ENCODE assay signal across 22 cellular contexts in genomic region chr11:130416537-130416896, GRCh38. TPM values are rescaled to one million over a fixed set of nuclear protein-coding genes. Genes with fewer than 3 reads are reported as not detected.
A peak's percentile ranks its signal among the peaks of the same experiment; 100 is the strongest.
DNase-seq lines count a peak whose midpoint lies in the region; ATAC-seq, FAIRE-seq and TF ChIP-seq lines count a peak whose summit lies in the region.
"Had no signal": no experiment of that assay in that cellular context is flagged by ENCODE, and none has a peak within 500 bp of the region (broad histone marks: within the 10 kb centered on the region; RNA-seq: fewer than 3 reads in every experiment).

No MANE protein-coding gene starts in this region.

- DNase-seq in GM13976 (ENCODE audit: low spot score) (peak; percentile 18), H9 (no peak), H1 (ENCODE audit: low read depth in 1 of 2, low spot score in 2 of 2) (no peak), retina (peak; percentile 49)
- DNase-seq: ACHN; BE2C; C1 segment of cervical spinal cord; CD4-positive, CD25-positive, alpha-beta regulatory T cell; CD8-positive, alpha-beta memory T cell; COR-L47; GOT3; KBM-7 had no signal

- H3K14ac ChIP-seq in H9 (ENCODE audit: insufficient read depth, low read length) (no peak overlapping the region), H1 (ENCODE audit: insufficient read length) (no peak overlapping the region)

- H3K4me1 ChIP-seq in H9 (ENCODE audit: insufficient read depth, low read length) (no peaks in the 10 kb centered on the region), H1 (replicated peaks in 1 of 4; ENCODE audit: control insufficient read depth in 3 of 4, insufficient read depth in 4 of 4, low read length in 3 of 4) (no peaks in the 10 kb centered on the region; a peak in 1 of 7 replicates)
- H3K4me1 ChIP-seq: BE2C, HAP-1 had no signal

- TF ChIP-seq EP300 in H1 (IDR thresholded peaks at IDR 0.05; ENCODE audit: borderline replicate concordance in 1 of 2, low read depth in 2 of 2, low read length in 2 of 2): no peak

- no peak for TF ChIP-seq RAD21 in H1 (IDR thresholded peaks at IDR 0.05 in 1 of 2, conservative IDR thresholded peaks at IDR 0.05 in 1 of 2; ENCODE audit: low read depth in 2 of 2, low read length in 2 of 2)

- H2BK5ac ChIP-seq in H9 (ENCODE audit: insufficient read length, low read length) (no peak overlapping the region), H1 (ENCODE audit: low read depth, low read length) (peak overlapping the region; percentile 82; the same call in 1 of the 2 replicates)

- H2BK120ac ChIP-seq in H9 (ENCODE audit: low read depth, low read length, poor library complexity, severe bottlenecking) (no peak overlapping the region), H1 (replicated peaks; ENCODE audit: low read depth, low read length) (no peak overlapping the region)

- H3K9ac ChIP-seq in H9 (ENCODE audit: extremely low read depth, insufficient read length, low read length): no peak overlapping the region
- H3K9ac ChIP-seq in H1 (replicated peaks in 1 of 4; ENCODE audit: extremely low read depth in 1 of 4, low read depth in 3 of 4, low read length in 3 of 4): no peak overlapping the region

- POLR2A ChIA-PET in H1 (lab: Charles Lee; ENCODE audit: partially characterized antibody): interaction anchor here (0.9 to 4.5 kb wide), 7 partner anchors 9 to 414 kb away, joined by 3 to 26 read pairs (median 4); partner anchors contain the start of gene PRDM10

- H3K9me3 Mint-ChIP-seq in H9: no peaks in the 10 kb centered on the region; a peak in 2 of 5 replicates
- H3K9me3 Mint-ChIP-seq: CD4-positive, CD25-positive, alpha-beta regulatory T cell; CD8-positive, alpha-beta memory T cell; IgD-negative memory B cell had no signal

- no peak overlapping the region for H3K27ac ChIP-seq in H9 (ENCODE audit: insufficient read length, low read depth, low read length)
- H3K27ac ChIP-seq in H1 (ENCODE audit: low read depth, low read length): no peak overlapping the region
- H3K27ac ChIP-seq: HL-60 had no signal

- no CpG with 5 or more reads among the region's 12 CpGs for WGBS in H9 (ENCODE audit: extremely low coverage, insufficient read length, low lambda C conversion rate)
- 88% methylated on average over 12 of the region's 12 CpGs; no CpG with 5 or more reads in 1 of the 2 experiments for whole genome bisulfite sequencing in H1 (ENCODE audit: extremely low coverage in 1 of 2, insufficient coverage in 1 of 2, insufficient read length in 1 of 2, insufficient replicate concordance in 2 of 2, low coverage in 1 of 2, low lambda C conversion rate in 2 of 2, missing lambda C conversion rate in 1 of 2), 2 experiments

- H3K27me3 ChIP-seq in H9 (ENCODE audit: insufficient read depth, low read length) (no peaks in the 10 kb centered on the region), H1 (replicated peaks in 1 of 4; ENCODE audit: control insufficient read depth in 3 of 4, extremely low read depth in 1 of 4, insufficient read depth in 3 of 4, low read length in 3 of 4) (no peaks in the 10 kb centered on the region)

- H3K23me2 ChIP-seq in H9 (ENCODE audit: insufficient read length, low read depth, low read length, poor library complexity, severe bottlenecking): no peaks in the 10 kb centered on the region
- no peaks in the 10 kb centered on the region for H3K23me2 ChIP-seq in H1 (ENCODE audit: low read depth, low read length)

- H2BK20ac ChIP-seq in H9 (ENCODE audit: low read depth, low read length, poor library complexity, severe bottlenecking): no peak overlapping the region
- peak overlapping the region; percentile 63; the same call in 1 of the 2 replicates for H2BK20ac ChIP-seq in H1 (ENCODE audit: low read length)

- H3K56ac ChIP-seq in H9 (ENCODE audit: insufficient read length, low read depth, low read length) (no peak overlapping the region), H1 (replicated peaks; ENCODE audit: insufficient read length, low read depth, low read length) (peak overlapping the region; percentile 14)

- H3K36me3 ChIP-seq in H1 (ENCODE audit: control insufficient read depth in 2 of 4, insufficient read depth in 4 of 4, low read length in 3 of 4): 0 out of 8 replicates have a peak, but pooled peaks cover 0 to 4% (median 0%) of the 10 kb centered on the region in 4 experiments
- H3K36me3 ChIP-seq: BE2C, HAP-1 had no signal

- H3K27me3 Mint-ChIP-seq in H9 (ENCODE audit: low read depth): peaks cover 12% of the 10 kb centered on the region

- H3K4me2 ChIP-seq in H9 (ENCODE audit: insufficient read depth, insufficient read length, low read length): no peak overlapping the region
- H3K4me2 ChIP-seq in H1 (ENCODE audit: insufficient read depth in 1 of 2, low read depth in 2 of 2, low read length in 2 of 2): no peak overlapping the region

- peak overlapping the region; percentile 23 to 36 (median 28); a peak in 4 of 7 replicates for H3K27ac Mint-ChIP-seq in H9
- H3K27ac Mint-ChIP-seq: CD8-positive, alpha-beta memory T cell; IgD-negative memory B cell had no signal

- H4K20me1 ChIP-seq in H9 (ENCODE audit: control insufficient read depth, insufficient read depth, insufficient read length): no peaks in the 10 kb centered on the region
- H4K20me1 ChIP-seq in H1 (replicated peaks in 1 of 2; ENCODE audit: control insufficient read depth in 1 of 2, insufficient read depth in 2 of 2, low read length in 2 of 2): no peaks in the 10 kb centered on the region

- H3K4me1 Mint-ChIP-seq in H9: peaks cover 21 to 38% of the 10 kb centered on the region in 2 experiments
- H3K4me1 Mint-ChIP-seq: CD4-positive, CD25-positive, alpha-beta regulatory T cell; CD8-positive, alpha-beta memory T cell had no signal

- no peak for ATAC-seq in GM21529 (IDR thresholded peaks at IDR 0.05; ENCODE audit: unreplicated experiment)
- ATAC-seq in GM18870 (IDR thresholded peaks at IDR 0.05; ENCODE audit: unreplicated experiment): no peak

- H3K4me3 ChIP-seq in H1 (ENCODE audit: extremely low read depth in 1 of 4, insufficient read depth in 2 of 4, low read depth in 3 of 4, low read length in 4 of 4): no peak overlapping the region
- H3K4me3 ChIP-seq: HAP-1 had no signal

- no peak for FAIRE-seq in H1 (lab: Jason Lieb, UNC)
- FAIRE-seq: A204.1, G401.6, GM12891, GM18507 had no signal

- H4K5ac ChIP-seq in H9 (ENCODE audit: insufficient read length, low read depth, low read length) (no peak overlapping the region), H1 (ENCODE audit: insufficient read length, low read depth, low read length) (no peak overlapping the region)

- CTCF ChIA-PET in H1 (lab: Charles Lee; ENCODE audit: partially characterized antibody): interaction anchor here (0.5 to 5.9 kb wide), 12 partner anchors 9 to 625 kb away, joined by 3 to 31 read pairs (median 4); partner anchors contain the start of gene ADAMTS8

- no peak overlapping the region for H4K8ac ChIP-seq in H9 (replicated peaks; ENCODE audit: insufficient read length, low read depth, low read length)
- no peak overlapping the region for H4K8ac ChIP-seq in H1 (ENCODE audit: extremely low read depth, insufficient read depth, low read length)

- H3K9me3 ChIP-seq in H9 (ENCODE audit: control insufficient read depth, low read depth, low read length) (no peaks in the 10 kb centered on the region), H1 (ENCODE audit: insufficient read depth in 2 of 2, low read depth in 1 of 2, low read length in 1 of 2) (no peaks in the 10 kb centered on the region)
- H3K9me3 ChIP-seq: BE2C, HAP-1 had no signal

- peaks cover 0 to 15% (median 0%) of the 10 kb centered on the region in 3 experiments; a peak in 3 of 7 replicates for H3K36me3 Mint-ChIP-seq in H9 (ENCODE audit: insufficient read depth in 1 of 3, low read depth in 3 of 3)
- H3K36me3 Mint-ChIP-seq: CD4-positive, CD25-positive, alpha-beta regulatory T cell; CD8-positive, alpha-beta memory T cell; IgD-negative memory B cell had no signal

- H2AK5ac ChIP-seq in H9 (ENCODE audit: insufficient read length, low read length) (no peak overlapping the region), H1 (ENCODE audit: low read depth, low read length) (peak overlapping the region; percentile 54; the same call in 1 of the 2 replicates)

- H2BK12ac ChIP-seq in H9 (ENCODE audit: insufficient read length, low read depth, low read length) (no peak overlapping the region), H1 (ENCODE audit: low read depth, low read length) (peak overlapping the region; percentile 42; the same call in 1 of the 2 replicates)

- H3K79me2 ChIP-seq in H9 (ENCODE audit: insufficient read depth, low read length): no peaks in the 10 kb centered on the region
- no peaks in the 10 kb centered on the region for H3K79me2 ChIP-seq in H1 (ENCODE audit: control insufficient read depth in 1 of 2, insufficient read depth in 2 of 2, low read length in 2 of 2)

- in situ Hi-C loops in GM13976 (cut with MboI; ENCODE audit: low sequenced_read_pairs, unreplicated experiment): loop anchor here (25.0 kb wide), 1 partner anchor 479 kb away; no protein-coding TSS in a partner anchor

- H3K79me1 ChIP-seq in H9 (ENCODE audit: insufficient read depth, low read depth, low read length, poor library complexity, severe bottlenecking): no peaks in the 10 kb centered on the region
- no peaks in the 10 kb centered on the region for H3K79me1 ChIP-seq in H1 (ENCODE audit: low read depth, low read length)

- no peak overlapping the region for H3K4me3 Mint-ChIP-seq in H9
- H3K4me3 Mint-ChIP-seq: CD4-positive, CD25-positive, alpha-beta regulatory T cell; CD8-positive, alpha-beta memory T cell; IgD-negative memory B cell had no signal

- no peak overlapping the region for H3K23ac ChIP-seq in H9 (ENCODE audit: insufficient read length, low read depth, low read length)
- H3K23ac ChIP-seq in H1 (ENCODE audit: insufficient read length): no peak overlapping the region

- H3K4ac ChIP-seq in H9 (ENCODE audit: low read depth, low read length): no peak overlapping the region
- H3K4ac ChIP-seq in H1 (replicated peaks; ENCODE audit: insufficient read length, low read depth, low read length): no peak overlapping the region

- no peak for TF ChIP-seq CTCF in GM13976 (IDR thresholded peaks at IDR 0.05; ENCODE audit: borderline replicate concordance, control extremely low read depth, extremely low read depth, insufficient read depth, missing control alignments)
- no peak for TF ChIP-seq CTCF in H9 (conservative IDR thresholded peaks at IDR 0.05)
- no peak for TF ChIP-seq CTCF in H1 (IDR thresholded peaks at IDR 0.05; ENCODE audit: control extremely low read depth in 1 of 3, insufficient read depth in 1 of 3, low read depth in 1 of 3, low read length in 3 of 3)

- H4K91ac ChIP-seq in H9 (ENCODE audit: insufficient read length, low read depth, low read length) (no peak overlapping the region), H1 (replicated peaks; ENCODE audit: insufficient read length, low read length) (peak overlapping the region; percentile 87)

- H2BK15ac ChIP-seq in H9 (ENCODE audit: low read depth, low read length) (no peak overlapping the region; the same call in 1 of the 2 replicates), H1 (ENCODE audit: low read length) (peak overlapping the region; percentile 33; the same call in 1 of the 2 replicates)

- H3T11ph ChIP-seq in H9 (ENCODE audit: low read length): no peak overlapping the region

- no peak for TF ChIP-seq POLR2A in H1 (IDR thresholded peaks at IDR 0.05; ENCODE audit: control extremely low read depth in 1 of 2, low read depth in 2 of 2, low read length in 2 of 2)

- H3K18ac ChIP-seq in H9 (ENCODE audit: insufficient read length, low read depth, low read length) (no peak overlapping the region), H1 (ENCODE audit: extremely low read depth, low read length) (peak overlapping the region; percentile 73; the same call in 1 of the 2 replicates)

- no peak overlapping the region for H2AFZ ChIP-seq in H9 (ENCODE audit: low read length)
- no peak overlapping the region for H2AFZ ChIP-seq in H1 (ENCODE audit: low read length)

RNA-seq across cellular contexts. Expression of gene ADAMTS8, which starts 11.9 kb away (rescaled TPM):
- total RNA-seq in H9 (2021): 4.9 and 5.0 TPM in 2 replicates
- 15.5 and 16.6 TPM in 2 replicates for total RNA-seq in H1 (2021; fragmentation: NEBNext Ultra II Directional; extraction: Animal tissue kit (Norgen Biotek cat#: 25700))
- 9.3 and 11.1 TPM in 2 replicates for polyA plus RNA-seq in H1 (2011; rRNA removed)
- 10.5 TPM for polyA plus RNA-seq in H1 (2011; cell fraction: cytosol; rRNA removed)
- 13.6 TPM for polyA plus RNA-seq in H1 (2011; cell fraction: nucleus; rRNA removed)
- polyA plus RNA-seq in H1 (2012, experiment 1 of 2): 11.6 to 13.7 TPM (median 13.3 TPM) in 4 replicates
- polyA plus RNA-seq in H1 (2012, experiment 2 of 2): 15.3 TPM
- polyA plus RNA-seq in H1 (2013, experiment 1 of 2): 14.9 TPM
- polyA plus RNA-seq in H1 (2013, experiment 2 of 2): 14.2 TPM
- 8.3 and 9.9 TPM in 2 replicates for polyA minus RNA-seq in H1 (2011; rRNA and poly(A)+ RNA removed)
- 10.7 TPM for polyA minus RNA-seq in H1 (2011; cell fraction: cytosol; rRNA and poly(A)+ RNA removed)
- 5.7 TPM for polyA minus RNA-seq in H1 (2011; cell fraction: nucleus; rRNA and poly(A)+ RNA removed)
- total RNA-seq: CD4-positive, CD25-positive, alpha-beta regulatory T cell; CD8-positive, alpha-beta memory T cell; HT1080 had no signal
- polyA plus RNA-seq: CD8-positive, alpha-beta memory T cell; IgD-negative memory B cell had no signal

RNA-seq across cellular contexts. Expression of gene ADAMTS15, which starts 31.9 kb away (rescaled TPM):
- 1.3 and 1.5 TPM in 2 replicates for total RNA-seq in H9 (2021)
- 4.7 and 4.9 TPM in 2 replicates for total RNA-seq in H1 (2021; fragmentation: NEBNext Ultra II Directional; extraction: Animal tissue kit (Norgen Biotek cat#: 25700))
- 1.7 and 2.3 TPM in 2 replicates for polyA plus RNA-seq in H1 (2011; rRNA removed)
- polyA plus RNA-seq in H1 (2011; cell fraction: cytosol; rRNA removed): 1.4 TPM
- polyA plus RNA-seq in H1 (2011; cell fraction: nucleus; rRNA removed): 3.5 TPM
- 1.7 to 2.6 TPM (median 2.4 TPM) in 4 replicates for polyA plus RNA-seq in H1 (2012, experiment 1 of 2)
- polyA plus RNA-seq in H1 (2012, experiment 2 of 2): 2.0 TPM
- polyA plus RNA-seq in H1 (2013, experiment 1 of 2): 5.1 TPM
- 4.3 TPM for polyA plus RNA-seq in H1 (2013, experiment 2 of 2)
- 3.4 and 3.8 TPM in 2 replicates for polyA minus RNA-seq in H1 (2011; rRNA and poly(A)+ RNA removed)
- polyA minus RNA-seq in H1 (2011; cell fraction: cytosol; rRNA and poly(A)+ RNA removed): 2.5 TPM
- 2.1 TPM for polyA minus RNA-seq in H1 (2011; cell fraction: nucleus; rRNA and poly(A)+ RNA removed)
- total RNA-seq: CD4-positive, CD25-positive, alpha-beta regulatory T cell; CD8-positive, alpha-beta memory T cell had no signal
- polyA plus RNA-seq: CD4-positive, CD25-positive, alpha-beta regulatory T cell; CD8-positive, alpha-beta memory T cell; IgD-negative memory B cell had no signal

Comparison
In these comparisons a context has a peak if more than half of its experiments do, and no peak if none do; other contexts are left out.
1. DNase-seq: peak in GM13976 (single experiment) and retina (single experiment); none in H9 (single experiment) and H1 (0 of 2).